In genomic region chr6:159718634-159719033, GRCh38 we compare ENCODE assay signal across 1 cellular context.
TF ChIP-seq lines count a peak whose summit lies in the region.

No MANE protein-coding gene starts in this region.

TF ChIP-seq in HEK293, 187 proteins besides CTCF, POLR2A, EP300 and RAD21 (continued from another document):
- TF ChIP-seq PRDM4 (tag by site-specific recombination; IDR thresholded peaks at IDR 0.05) = no peak
